Comparison of ENCODE assay signal across 5 cellular contexts in the genomic region with DNA sequence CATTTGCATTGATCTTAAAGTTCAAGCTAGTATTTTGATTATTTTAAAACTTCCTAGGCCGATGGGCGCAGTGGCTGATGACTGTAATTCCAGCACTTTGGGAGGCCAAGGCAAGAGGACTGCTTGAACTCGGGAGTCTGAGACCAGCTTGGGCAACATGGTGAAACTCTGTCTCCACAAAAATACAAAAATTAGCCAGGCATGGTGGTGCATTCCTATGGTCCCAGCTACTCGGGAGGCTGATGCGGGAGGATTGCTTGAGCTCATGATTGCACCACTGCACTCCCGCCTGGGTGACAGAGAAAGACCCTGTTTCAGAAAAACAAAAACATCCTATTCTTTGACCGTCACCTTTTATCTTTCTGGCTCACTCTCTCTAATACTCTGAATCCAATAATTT.
"Had no signal": no experiment of that assay in that cellular context is flagged by ENCODE, and none has a peak within 500 bp of the region (broad histone marks: within the 10 kb centered on the region; RNA-seq: fewer than 3 reads in every experiment).

No MANE protein-coding gene starts in this region.

- H3K9me3 Mint-ChIP-seq: H9 had no signal

- ATAC-seq: K562 had no signal

- DNase-seq: GOT3, H9, HCEC 1CT, IMR-90 had no signal

- H3K4me3 Mint-ChIP-seq: H9 had no signal

- H3K27ac Mint-ChIP-seq: H9 had no signal

- H3K4me3 ChIP-seq: K562 had no signal
